ENCODE assay signal across 1 cellular context in the genomic region with DNA sequence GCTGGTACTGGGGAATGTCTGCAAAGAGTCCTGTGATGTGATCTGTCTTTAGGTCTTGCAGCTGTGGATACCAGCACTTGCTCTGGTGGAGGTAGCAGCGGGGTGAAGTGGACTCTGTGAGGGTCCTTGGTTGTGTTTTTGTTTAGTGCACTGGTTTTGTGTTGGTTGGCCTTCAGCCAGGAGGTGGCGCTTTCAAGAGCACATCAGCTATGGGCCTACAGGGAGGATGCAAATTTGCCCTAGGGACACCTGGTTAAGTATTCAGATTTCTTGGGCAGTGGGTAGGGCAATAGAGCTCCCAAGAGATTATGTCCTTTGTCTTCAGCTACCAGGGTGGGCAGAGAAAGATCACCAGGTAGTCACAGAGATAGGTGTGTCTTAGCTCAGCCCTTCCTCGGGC.
TF ChIP-seq lines count a peak whose summit lies in the region.

No MANE protein-coding gene starts in this region.

TF ChIP-seq in GM23338, 12 proteins besides CTCF, POLR2A, EP300 and RAD21 (continued from another document):
- TF ChIP-seq, protein P1, sequence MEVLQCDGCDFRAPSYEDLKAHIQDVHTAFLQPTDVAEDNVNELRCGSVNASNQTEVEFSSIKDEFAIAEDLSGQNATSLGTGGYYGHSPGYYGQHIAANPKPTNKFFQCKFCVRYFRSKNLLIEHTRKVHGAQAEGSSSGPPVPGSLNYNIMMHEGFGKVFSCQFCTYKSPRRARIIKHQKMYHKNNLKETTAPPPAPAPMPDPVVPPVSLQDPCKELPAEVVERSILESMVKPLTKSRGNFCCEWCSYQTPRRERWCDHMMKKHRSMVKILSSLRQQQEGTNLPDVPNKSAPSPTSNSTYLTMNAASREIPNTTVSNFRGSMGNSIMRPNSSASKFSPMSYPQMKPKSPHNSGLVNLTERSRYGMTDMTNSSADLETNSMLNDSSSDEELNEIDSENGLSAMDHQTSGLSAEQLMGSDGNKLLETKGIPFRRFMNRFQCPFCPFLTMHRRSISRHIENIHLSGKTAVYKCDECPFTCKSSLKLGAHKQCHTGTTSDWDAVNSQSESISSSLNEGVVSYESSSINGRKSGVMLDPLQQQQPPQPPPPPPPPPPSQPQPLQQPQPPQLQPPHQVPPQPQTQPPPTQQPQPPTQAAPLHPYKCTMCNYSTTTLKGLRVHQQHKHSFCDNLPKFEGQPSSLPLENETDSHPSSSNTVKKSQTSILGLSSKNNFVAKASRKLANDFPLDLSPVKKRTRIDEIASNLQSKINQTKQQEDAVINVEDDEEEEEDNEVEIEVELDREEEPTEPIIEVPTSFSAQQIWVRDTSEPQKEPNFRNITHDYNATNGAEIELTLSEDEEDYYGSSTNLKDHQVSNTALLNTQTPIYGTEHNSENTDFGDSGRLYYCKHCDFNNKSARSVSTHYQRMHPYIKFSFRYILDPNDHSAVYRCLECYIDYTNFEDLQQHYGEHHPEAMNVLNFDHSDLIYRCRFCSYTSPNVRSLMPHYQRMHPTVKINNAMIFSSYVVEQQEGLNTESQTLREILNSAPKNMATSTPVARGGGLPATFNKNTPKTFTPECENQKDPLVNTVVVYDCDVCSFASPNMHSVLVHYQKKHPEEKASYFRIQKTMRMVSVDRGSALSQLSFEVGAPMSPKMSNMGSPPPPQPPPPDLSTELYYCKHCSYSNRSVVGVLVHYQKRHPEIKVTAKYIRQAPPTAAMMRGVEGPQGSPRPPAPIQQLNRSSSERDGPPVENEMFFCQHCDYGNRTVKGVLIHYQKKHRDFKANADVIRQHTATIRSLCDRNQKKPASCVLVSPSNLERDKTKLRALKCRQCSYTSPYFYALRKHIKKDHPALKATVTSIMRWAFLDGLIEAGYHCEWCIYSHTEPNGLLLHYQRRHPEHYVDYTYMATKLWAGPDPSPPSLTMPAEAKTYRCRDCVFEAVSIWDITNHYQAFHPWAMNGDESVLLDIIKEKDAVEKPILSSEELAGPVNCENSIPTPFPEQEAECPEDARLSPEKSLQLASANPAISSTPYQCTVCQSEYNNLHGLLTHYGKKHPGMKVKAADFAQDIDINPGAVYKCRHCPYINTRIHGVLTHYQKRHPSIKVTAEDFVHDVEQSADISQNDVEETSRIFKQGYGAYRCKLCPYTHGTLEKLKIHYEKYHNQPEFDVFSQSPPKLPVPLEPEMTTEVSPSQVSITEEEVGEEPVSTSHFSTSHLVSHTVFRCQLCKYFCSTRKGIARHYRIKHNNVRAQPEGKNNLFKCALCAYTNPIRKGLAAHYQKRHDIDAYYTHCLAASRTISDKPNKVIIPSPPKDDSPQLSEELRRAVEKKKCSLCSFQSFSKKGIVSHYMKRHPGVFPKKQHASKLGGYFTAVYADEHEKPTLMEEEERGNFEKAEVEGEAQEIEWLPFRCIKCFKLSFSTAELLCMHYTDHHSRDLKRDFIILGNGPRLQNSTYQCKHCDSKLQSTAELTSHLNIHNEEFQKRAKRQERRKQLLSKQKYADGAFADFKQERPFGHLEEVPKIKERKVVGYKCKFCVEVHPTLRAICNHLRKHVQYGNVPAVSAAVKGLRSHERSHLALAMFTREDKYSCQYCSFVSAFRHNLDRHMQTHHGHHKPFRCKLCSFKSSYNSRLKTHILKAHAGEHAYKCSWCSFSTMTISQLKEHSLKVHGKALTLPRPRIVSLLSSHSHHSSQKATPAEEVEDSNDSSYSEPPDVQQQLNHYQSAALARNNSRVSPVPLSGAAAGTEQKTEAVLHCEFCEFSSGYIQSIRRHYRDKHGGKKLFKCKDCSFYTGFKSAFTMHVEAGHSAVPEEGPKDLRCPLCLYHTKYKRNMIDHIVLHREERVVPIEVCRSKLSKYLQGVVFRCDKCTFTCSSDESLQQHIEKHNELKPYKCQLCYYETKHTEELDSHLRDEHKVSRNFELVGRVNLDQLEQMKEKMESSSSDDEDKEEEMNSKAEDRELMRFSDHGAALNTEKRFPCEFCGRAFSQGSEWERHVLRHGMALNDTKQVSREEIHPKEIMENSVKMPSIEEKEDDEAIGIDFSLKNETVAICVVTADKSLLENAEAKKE (CRISPR knock-in tag; IDR thresholded peaks at IDR 0.05), result no peak
- TF ChIP-seq POLR2AphosphoS5 (IDR thresholded peaks at IDR 0.05; ENCODE audit: low read depth) (no peak), ZNF114 (CRISPR knock-in tag; IDR thresholded peaks at IDR 0.05) (no peak)
- TF ChIP-seq, protein P2, sequence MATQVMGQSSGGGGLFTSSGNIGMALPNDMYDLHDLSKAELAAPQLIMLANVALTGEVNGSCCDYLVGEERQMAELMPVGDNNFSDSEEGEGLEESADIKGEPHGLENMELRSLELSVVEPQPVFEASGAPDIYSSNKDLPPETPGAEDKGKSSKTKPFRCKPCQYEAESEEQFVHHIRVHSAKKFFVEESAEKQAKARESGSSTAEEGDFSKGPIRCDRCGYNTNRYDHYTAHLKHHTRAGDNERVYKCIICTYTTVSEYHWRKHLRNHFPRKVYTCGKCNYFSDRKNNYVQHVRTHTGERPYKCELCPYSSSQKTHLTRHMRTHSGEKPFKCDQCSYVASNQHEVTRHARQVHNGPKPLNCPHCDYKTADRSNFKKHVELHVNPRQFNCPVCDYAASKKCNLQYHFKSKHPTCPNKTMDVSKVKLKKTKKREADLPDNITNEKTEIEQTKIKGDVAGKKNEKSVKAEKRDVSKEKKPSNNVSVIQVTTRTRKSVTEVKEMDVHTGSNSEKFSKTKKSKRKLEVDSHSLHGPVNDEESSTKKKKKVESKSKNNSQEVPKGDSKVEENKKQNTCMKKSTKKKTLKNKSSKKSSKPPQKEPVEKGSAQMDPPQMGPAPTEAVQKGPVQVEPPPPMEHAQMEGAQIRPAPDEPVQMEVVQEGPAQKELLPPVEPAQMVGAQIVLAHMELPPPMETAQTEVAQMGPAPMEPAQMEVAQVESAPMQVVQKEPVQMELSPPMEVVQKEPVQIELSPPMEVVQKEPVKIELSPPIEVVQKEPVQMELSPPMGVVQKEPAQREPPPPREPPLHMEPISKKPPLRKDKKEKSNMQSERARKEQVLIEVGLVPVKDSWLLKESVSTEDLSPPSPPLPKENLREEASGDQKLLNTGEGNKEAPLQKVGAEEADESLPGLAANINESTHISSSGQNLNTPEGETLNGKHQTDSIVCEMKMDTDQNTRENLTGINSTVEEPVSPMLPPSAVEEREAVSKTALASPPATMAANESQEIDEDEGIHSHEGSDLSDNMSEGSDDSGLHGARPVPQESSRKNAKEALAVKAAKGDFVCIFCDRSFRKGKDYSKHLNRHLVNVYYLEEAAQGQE (IDR thresholded peaks at IDR 0.05; ENCODE audit: unreplicated experiment), result no peak
